In the genomic region with DNA sequence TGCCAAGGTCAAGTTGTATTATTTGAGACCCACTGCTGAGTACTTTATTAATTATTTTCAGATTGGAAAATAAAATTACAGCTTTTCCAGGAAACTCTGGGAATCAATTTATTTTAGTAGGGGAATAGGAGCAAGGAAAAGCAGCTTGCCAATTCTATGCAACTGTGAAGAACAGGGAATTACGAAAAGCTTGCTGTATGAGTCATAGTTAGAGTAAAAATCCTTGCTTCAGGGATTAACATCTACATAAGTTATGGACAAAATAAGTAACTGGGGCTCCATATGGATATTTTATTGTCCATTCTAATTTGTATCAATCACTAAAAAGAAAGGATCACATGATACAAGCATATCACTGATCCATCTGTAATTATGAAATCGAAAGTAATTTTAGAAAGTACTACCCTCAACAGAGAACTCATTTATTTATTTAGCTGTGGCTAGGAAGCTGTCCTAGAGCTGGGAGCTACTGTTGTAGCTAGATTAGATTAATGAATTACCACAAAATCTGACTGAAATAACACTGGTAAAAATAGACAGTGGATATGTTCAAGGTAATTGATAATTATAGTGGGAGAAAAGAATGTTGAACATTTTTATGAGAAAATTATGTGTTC, we compare ENCODE assay signal across 11 cellular contexts.
A peak's percentile ranks its signal among the peaks of the same experiment; 100 is the strongest.
DNase-seq lines count a peak whose midpoint lies in the region; ATAC-seq, FAIRE-seq and TF ChIP-seq lines count a peak whose summit lies in the region.
"Had no signal": no experiment of that assay in that cellular context is flagged by ENCODE, and none has a peak within 500 bp of the region (broad histone marks: within the 10 kb centered on the region; RNA-seq: fewer than 3 reads in every experiment).

No MANE protein-coding gene starts in this region.

- H3K4me1 ChIP-seq in ACC112 (ENCODE audit: control insufficient read depth, insufficient read depth, low read length, unreplicated experiment) (peaks cover 19% of the 10 kb centered on the region), HEK293 (ENCODE audit: control insufficient read depth, insufficient read depth, low read length) (peaks cover 6% of the 10 kb centered on the region), GM12878 (ENCODE audit: control insufficient read depth, insufficient read depth, low read length) (no peaks in the 10 kb centered on the region), keratinocyte (ENCODE audit: control insufficient read depth, extremely low read depth, insufficient read depth, low read length) (no peaks in the 10 kb centered on the region), tibial artery (peaks cover 0 to 19% (median 3%) of the 10 kb centered on the region in 4 donors)
- H3K4me1 ChIP-seq in CD8-positive, alpha-beta T cell (ENCODE audit: insufficient read depth, low read length), result no peaks in the 10 kb centered on the region
- H3K4me1 ChIP-seq in effector memory CD4-positive, alpha-beta T cell (ENCODE audit: control insufficient read depth, insufficient read depth, low read length, poor library complexity, severe bottlenecking), result no peaks in the 10 kb centered on the region
- H3K4me1 ChIP-seq: testis had no signal

- H3K27me3 Mint-ChIP-seq in CD8-positive, alpha-beta T cell (ENCODE audit: low read depth), result no peaks in the 10 kb centered on the region

- no peaks in the 10 kb centered on the region for H3K4me1 Mint-ChIP-seq in CD8-positive, alpha-beta T cell (ENCODE audit: low read depth)

- H4K20me1 ChIP-seq in GM12878 (ENCODE audit: control insufficient read depth, insufficient read depth), result no peaks in the 10 kb centered on the region
- no peaks in the 10 kb centered on the region for H4K20me1 ChIP-seq in keratinocyte (ENCODE audit: control insufficient read depth, extremely low read depth, insufficient read depth, low read length)

- H3K9me3 Mint-ChIP-seq in CD8-positive, alpha-beta T cell, result no peaks in the 10 kb centered on the region

- H3K36me3 ChIP-seq in ACC112 (ENCODE audit: insufficient read depth, low read length) (no peaks in the 10 kb centered on the region), HEK293 (ENCODE audit: control insufficient read depth in 2 of 2, insufficient read depth in 1 of 2, low read length in 2 of 2) (no peaks in the 10 kb centered on the region), GM12878 (ENCODE audit: control insufficient read depth in 2 of 2, insufficient read depth in 2 of 2, low read length in 1 of 2) (no peaks in the 10 kb centered on the region), keratinocyte (ENCODE audit: control insufficient read depth in 2 of 2, extremely low read depth in 1 of 2, insufficient read depth in 2 of 2, low read length in 2 of 2) (no peaks in the 10 kb centered on the region), tibial artery (no peaks in the 10 kb centered on the region)
- H3K36me3 ChIP-seq in CD8-positive, alpha-beta T cell (ENCODE audit: insufficient read depth, low read length), result no peaks in the 10 kb centered on the region
- no peaks in the 10 kb centered on the region for H3K36me3 ChIP-seq in effector memory CD4-positive, alpha-beta T cell (ENCODE audit: control insufficient read depth, insufficient read depth, low read length)

- CTCF ChIA-PET in HEK293 (lab: Yijun Ruan, JAX), result no interaction called here
- CTCF ChIA-PET in GM12878 (lab: Yijun Ruan, JAX), result interaction anchor here (0.9 to 1.1 kb wide), 2 partner anchors 9 to 59 kb away, joined by 3 read pairs; no protein-coding TSS in a partner anchor
- CTCF ChIA-PET in CD8-positive, alpha-beta T cell (lab: Charles Lee), result no interaction called here

- no peak for TF ChIP-seq EP300 in GM12878 (IDR thresholded peaks at IDR 0.05; ENCODE audit: borderline replicate concordance in 1 of 2, control insufficient read depth in 1 of 2, low read depth in 2 of 2, low read length in 2 of 2)

- no peak overlapping the region for H3K4me3 Mint-ChIP-seq in CD8-positive, alpha-beta T cell

- RAD21 ChIA-PET in GM12878 (lab: Charles Lee; ENCODE audit: unreplicated experiment), result interaction anchor here (1.2 kb wide), 1 partner anchor 11 kb away, joined by 3 read pairs; no protein-coding TSS in a partner anchor

- peak; percentile 76 for ATAC-seq in GM12878
- no peak for ATAC-seq in HG03571 (IDR thresholded peaks at IDR 0.05; ENCODE audit: unreplicated experiment)
- no peak for ATAC-seq in CD8-positive, alpha-beta T cell

- BruUV-seq in GM12878 (replicated peaks; lab: Mats Ljungman, UMichigan), result no TSS peak

- dilution Hi-C loops in keratinocyte (cut with MboI; ENCODE audit: extremely low pct_ligation_motif_present, low sequenced_read_pairs), result no loop called here

- H2AFZ ChIP-seq in ACC112 (ENCODE audit: low read length, unreplicated experiment), result peak overlapping the region; percentile 43
- peak overlapping the region; percentile 2; the same call in 1 of the 2 replicates for H2AFZ ChIP-seq in GM12878 (ENCODE audit: control insufficient read depth, low read depth, low read length)
- no peak overlapping the region for H2AFZ ChIP-seq in keratinocyte (ENCODE audit: control insufficient read depth, low read length)

- H3K9me1 ChIP-seq in keratinocyte (ENCODE audit: control insufficient read depth, extremely low read depth, insufficient read depth, low read length), result no peaks in the 10 kb centered on the region

- H3K9me3 ChIP-seq in HEK293 (ENCODE audit: control insufficient read depth, insufficient read depth, low read depth, low read length) (no peaks in the 10 kb centered on the region), GM12878 (replicated peaks; ENCODE audit: control insufficient read depth, insufficient read depth, low read length) (no peaks in the 10 kb centered on the region), keratinocyte (ENCODE audit: control insufficient read depth, low read depth, low read length) (no peaks in the 10 kb centered on the region), tibial artery (no peaks in the 10 kb centered on the region)
- no peaks in the 10 kb centered on the region for H3K9me3 ChIP-seq in CD8-positive, alpha-beta T cell (ENCODE audit: low read length)
- no peaks in the 10 kb centered on the region for H3K9me3 ChIP-seq in effector memory CD4-positive, alpha-beta T cell (ENCODE audit: control insufficient read depth, low read length)
- H3K9me3 ChIP-seq: testis had no signal

- POLR2A ChIA-PET in HEK293 (lab: Yijun Ruan, JAX), result no interaction called here
- POLR2A ChIA-PET in GM12878 (lab: Charles Lee), result interaction anchor here (0.5 kb wide), 1 partner anchor 144 kb away, joined by 8 read pairs; no protein-coding TSS in a partner anchor
- POLR2A ChIA-PET in CD8-positive, alpha-beta T cell (lab: Charles Lee), result no interaction called here

- DNase-seq in GM12878 (ENCODE audit: low read depth, low spot score) (no peak), keratinocyte (ENCODE audit: low read depth, low spot score) (no peak), tibial artery (no peak)
- DNase-seq in CD8-positive, alpha-beta T cell, result no peak
- DNase-seq in effector memory CD4-positive, alpha-beta T cell, result no peak
- DNase-seq: activated CD8-positive, alpha-beta memory T cell treated with anti-CD3 and anti-CD28 coated beads for 24 hours; retina; testis had no signal

- H3K4me3 ChIP-seq in ACC112 (ENCODE audit: low read depth, low read length) (peak overlapping the region; percentile 56), HEK293 (ENCODE audit: low read depth, low read length) (no peak overlapping the region; the same call in 1 of the 2 replicates), GM12878 (no peak overlapping the region), keratinocyte (ENCODE audit: control insufficient read depth in 2 of 3, extremely low read depth in 1 of 3, insufficient read depth in 2 of 3, low read depth in 1 of 3, low read length in 3 of 3) (no peak overlapping the region), tibial artery (peak overlapping the region in 1 of 2 donors; percentile 2)
- no peak overlapping the region for H3K4me3 ChIP-seq in CD8-positive, alpha-beta T cell (ENCODE audit: low read depth, low read length)
- H3K4me3 ChIP-seq in effector memory CD4-positive, alpha-beta T cell (ENCODE audit: insufficient read depth, low read depth, low read length, poor library complexity, severe bottlenecking), result no peak overlapping the region
- H3K4me3 ChIP-seq: testis had no signal

- in situ Hi-C loops in GM12878 (cut with MboI), result no loop called here

- H3K27ac ChIP-seq in ACC112 (ENCODE audit: low read depth, low read length) (peak overlapping the region; percentile 25; the same call in 1 of the 2 replicates), HEK293 (ENCODE audit: extremely low read depth, low read depth, low read length) (no peak overlapping the region), GM12878 (ENCODE audit: control insufficient read depth, insufficient read depth) (no peak overlapping the region), keratinocyte (ENCODE audit: control insufficient read depth, insufficient read depth, low read length) (no peak overlapping the region), tibial artery (no peak overlapping the region)
- no peak overlapping the region for H3K27ac ChIP-seq in CD8-positive, alpha-beta T cell (ENCODE audit: low read depth, low read length)
- H3K27ac ChIP-seq in effector memory CD4-positive, alpha-beta T cell (ENCODE audit: insufficient read depth, low read length, poor library complexity, severe bottlenecking), result no peak overlapping the region
- H3K27ac ChIP-seq: testis had no signal

- no peak for FAIRE-seq in GM12878 (lab: Jason Lieb, UNC)
- no peak for FAIRE-seq in keratinocyte (lab: Jason Lieb, UNC)

- H3K36me3 Mint-ChIP-seq in CD8-positive, alpha-beta T cell, result no peaks in the 10 kb centered on the region

- 20% methylated on average over 2 of the region's 2 CpGs for WGBS in GM12878 (ENCODE audit: insufficient coverage, insufficient replicate concordance, low lambda C conversion rate, missing lambda C conversion rate)

- no peak for TF ChIP-seq POLR2A in GM12878 (IDR thresholded peaks at IDR 0.05; ENCODE audit: low read depth, low read length)

- intact Hi-C loops in GM12878 (cut with micrococcal nuclease; ENCODE audit: unreplicated experiment), result no loop called here
- intact Hi-C loops in tibial artery (cut with DNase I; ENCODE audit: low total_unique reads), result no loop called here
- intact Hi-C loops in CD8-positive, alpha-beta T cell (cut with DNase I, micrococcal nuclease), result no loop called here

- H3K4me2 ChIP-seq in GM12878 (ENCODE audit: control insufficient read depth, insufficient read depth) (no peak overlapping the region), keratinocyte (ENCODE audit: control insufficient read depth, extremely low read depth, insufficient read depth, low read depth, low read length) (peak overlapping the region; percentile 25)

- H3K79me2 ChIP-seq in ACC112 (ENCODE audit: control insufficient read depth, insufficient read depth, low read length, unreplicated experiment) (no peaks in the 10 kb centered on the region), GM12878 (ENCODE audit: control insufficient read depth, insufficient read depth, low read length) (no peaks in the 10 kb centered on the region), keratinocyte (ENCODE audit: control insufficient read depth, insufficient read depth, low read length) (no peaks in the 10 kb centered on the region)

- H3K27me3 ChIP-seq in ACC112 (ENCODE audit: insufficient read depth, low read length) (no peaks in the 10 kb centered on the region), GM12878 (replicated peaks in 1 of 2; ENCODE audit: control insufficient read depth in 2 of 2, insufficient read depth in 2 of 2, low read length in 1 of 2) (no peaks in the 10 kb centered on the region), keratinocyte (ENCODE audit: control insufficient read depth, extremely low read depth, insufficient read depth, low read length) (no peaks in the 10 kb centered on the region), tibial artery (no peaks in the 10 kb centered on the region)
- no peaks in the 10 kb centered on the region for H3K27me3 ChIP-seq in CD8-positive, alpha-beta T cell (ENCODE audit: insufficient read depth, low read length)
- no peaks in the 10 kb centered on the region for H3K27me3 ChIP-seq in effector memory CD4-positive, alpha-beta T cell (replicated peaks; ENCODE audit: control insufficient read depth, insufficient read depth, low read length, poor library complexity, severe bottlenecking)
- H3K27me3 ChIP-seq: testis had no signal

- no peak for TF ChIP-seq RAD21 in GM12878 (IDR thresholded peaks at IDR 0.05; ENCODE audit: insufficient read depth, low read depth, low read length)

- TF ChIP-seq CTCF in HEK293 (tag by site-specific recombination; IDR thresholded peaks at IDR 0.05) (no peak), GM12878 (IDR thresholded peaks at IDR 0.05 in 2 of 3, conservative IDR thresholded peaks at IDR 0.05 in 1 of 3; ENCODE audit: control insufficient read depth in 2 of 3, extremely low read depth in 1 of 3, insufficient read depth in 1 of 3, low read depth in 3 of 3, low read length in 3 of 3) (no peak), keratinocyte (optimal IDR thresholded peaks at IDR 0.05 in 1 of 3, IDR thresholded peaks at IDR 0.05 in 1 of 3, conservative IDR thresholded peaks at IDR 0.05 in 1 of 3; ENCODE audit: extremely low read depth in 1 of 3, insufficient read depth in 2 of 3, low read length in 3 of 3) (no peak), tibial artery (IDR thresholded peaks at IDR 0.05) (no peak)
- no peak for TF ChIP-seq CTCF in CD8-positive, alpha-beta T cell (IDR thresholded peaks at IDR 0.05)

- H3K9ac ChIP-seq in GM12878 (ENCODE audit: control insufficient read depth, insufficient read depth, low read length), result no peak overlapping the region
- no peak overlapping the region for H3K9ac ChIP-seq in keratinocyte (ENCODE audit: control insufficient read depth, extremely low read depth, insufficient read depth, low read length)

- SMC1A ChIA-PET in GM12878 (lab: Charles Lee; ENCODE audit: uncharacterized antibody, unreplicated experiment), result interaction anchor here (0.9 to 1.8 kb wide), 2 partner anchors 11 to 29 kb away, joined by 3 to 4 read pairs; no protein-coding TSS in a partner anchor

- no peak overlapping the region for H3K27ac Mint-ChIP-seq in CD8-positive, alpha-beta T cell
